In genomic region chr6:145815875-145816274, GRCh38 we compare ENCODE assay signal across 8 cellular contexts. TPM values are rescaled to one million over a fixed set of nuclear protein-coding genes. Genes with fewer than 3 reads are reported as not detected.
DNase-seq lines count a peak whose midpoint lies in the region; ATAC-seq, FAIRE-seq and TF ChIP-seq lines count a peak whose summit lies in the region.

No MANE protein-coding gene starts in this region.

- peak overlapping the region; percentile 71 for H3K4me3 ChIP-seq in brain microvascular endothelial cell (ENCODE audit: low read depth, low read length)
- no peak overlapping the region for H3K4me3 ChIP-seq in mesendoderm (ENCODE audit: low read length)

- H3K27ac ChIP-seq in CD4-positive, alpha-beta T cell (ENCODE audit: low read depth, low read length) = no peak overlapping the region
- H3K27ac ChIP-seq in brain microvascular endothelial cell (no peak overlapping the region), mesendoderm (ENCODE audit: low read depth, low read length) (no peak overlapping the region)

- no peak overlapping the region for H2AK5ac ChIP-seq in mesendoderm (ENCODE audit: low read length)

- no peaks in the 10 kb centered on the region for H3K4me1 ChIP-seq in mesendoderm (ENCODE audit: control insufficient read depth, low read depth, low read length)

- H3K9me3 ChIP-seq in CD4-positive, alpha-beta T cell (ENCODE audit: control insufficient read depth, low read length) = no peaks in the 10 kb centered on the region

- DNase-seq in CD4-positive, alpha-beta T cell = no peak
- DNase-seq in HTR-8/SVneo (ENCODE audit: insufficient read length, low spot score) (peak; percentile 5), brain microvascular endothelial cell (no peak), mesendoderm (no peak), NCI-H345 (lab: John Stamatoyannopoulos, UW) (no peak), NCI-H187 (lab: John Stamatoyannopoulos, UW) (no peak), T-helper 9 cell (no peak), GM19240 (ENCODE audit: insufficient read length, low spot score) (no peak)

- H4K8ac ChIP-seq in mesendoderm (ENCODE audit: low read depth, low read length) = no peak overlapping the region

- no peak for FAIRE-seq in HTR-8/SVneo (lab: Jason Lieb, UNC)

- H2BK5ac ChIP-seq in mesendoderm (ENCODE audit: low read length) = no peak overlapping the region

- peak overlapping the region; percentile 75 for H3K27ac Mint-ChIP-seq in CD4-positive, alpha-beta T cell

- H3K4me2 ChIP-seq in mesendoderm (ENCODE audit: low read length) = no peak overlapping the region

- no peak overlapping the region for H3K18ac ChIP-seq in mesendoderm (ENCODE audit: low read length)

- H3K36me3 ChIP-seq in brain microvascular endothelial cell (replicated peaks) (no peaks in the 10 kb centered on the region), mesendoderm (ENCODE audit: control insufficient read depth, insufficient read depth, low read length) (no peaks in the 10 kb centered on the region)

- H3K9me3 Mint-ChIP-seq in CD4-positive, alpha-beta T cell = no peaks in the 10 kb centered on the region

- no peaks in the 10 kb centered on the region for H3K27me3 ChIP-seq in CD4-positive, alpha-beta T cell (ENCODE audit: control insufficient read depth, insufficient read depth, low read length)
- H3K27me3 ChIP-seq in brain microvascular endothelial cell (replicated peaks) (no peaks in the 10 kb centered on the region), mesendoderm (ENCODE audit: insufficient read depth, low read length, poor library complexity) (no peaks in the 10 kb centered on the region)

- TF ChIP-seq CTCF in CD4-positive, alpha-beta T cell (IDR thresholded peaks at IDR 0.05) = no peak
- no peak for TF ChIP-seq CTCF in brain microvascular endothelial cell (IDR thresholded peaks at IDR 0.05; ENCODE audit: low read depth, low read length, missing control alignments)

- peak overlapping the region; percentile 98 for H3K4me3 Mint-ChIP-seq in CD4-positive, alpha-beta T cell

- CTCF ChIA-PET in CD4-positive, alpha-beta T cell (lab: Charles Lee) = no interaction called here

- no peaks in the 10 kb centered on the region for H3K79me1 ChIP-seq in mesendoderm (ENCODE audit: low read length)

- H3K56ac ChIP-seq in mesendoderm (ENCODE audit: low read length) = peak overlapping the region; percentile 98

- ATAC-seq in CD4-positive, alpha-beta T cell (ENCODE audit: poor library complexity) = no peak

- H3K4me1 Mint-ChIP-seq in CD4-positive, alpha-beta T cell (ENCODE audit: low read depth) = peaks cover 60% of the 10 kb centered on the region

- intact Hi-C loops in CD4-positive, alpha-beta T cell (cut with DNase I, micrococcal nuclease) = loop anchor here (2.0 to 10.0 kb wide), 6 partner anchors 79 to 1721 kb away; partner anchors contain the start of genes EPM2A (in 1 of the 2), SF3B5 (in 1 of the 2), SHPRH (in 1 of the 2) and STXBP5 (in 1 of the 2)

- H3K79me2 ChIP-seq in mesendoderm (ENCODE audit: control insufficient read depth, insufficient read depth, low read length) = peaks cover 14% of the 10 kb centered on the region

- peak overlapping the region; percentile 46 for H3K4ac ChIP-seq in mesendoderm (ENCODE audit: low read depth, low read length)

- WGBS in mesendoderm (ENCODE audit: extremely low coverage, insufficient coverage, low lambda C conversion rate) = no CpG with 5 or more reads among the region's 2 CpGs

- no peak overlapping the region for H4K5ac ChIP-seq in mesendoderm (ENCODE audit: low read length)

- H3K27me3 Mint-ChIP-seq in CD4-positive, alpha-beta T cell = no peaks in the 10 kb centered on the region

- H3K23ac ChIP-seq in mesendoderm (ENCODE audit: low read length) = no peak overlapping the region

- peaks cover 8% of the 10 kb centered on the region for H3K36me3 Mint-ChIP-seq in CD4-positive, alpha-beta T cell (ENCODE audit: low read depth)

- peak overlapping the region; percentile 92 for H3K9ac ChIP-seq in mesendoderm (ENCODE audit: low read length)

- in situ Hi-C loops in brain microvascular endothelial cell (cut with HindIII; ENCODE audit: low pct_ligation_motif_present, low sequenced_read_pairs) = no loop called here

- no peak overlapping the region for H2BK15ac ChIP-seq in mesendoderm (replicated peaks; ENCODE audit: low read depth)

- H2BK120ac ChIP-seq in mesendoderm (ENCODE audit: low read depth, low read length) = no peak overlapping the region

- POLR2A ChIA-PET in CD4-positive, alpha-beta T cell (lab: Charles Lee) = interaction anchor here (2.6 to 3.4 kb wide), 3 partner anchors 49 to 149 kb away, joined by 22 to 60 read pairs (median 41); partner anchors contain the start of genes EPM2A and SHPRH

RNA-seq across cellular contexts. Expression of gene FBXO30, which starts 1.3 kb away (rescaled TPM):
- 1 to 10 TPM; 1.3 to 1.4 TPM for total RNA-seq in CD4-positive, alpha-beta T cell
- polyA plus RNA-seq in mesendoderm (2013, experiment 1 of 2) = 8.4 TPM
- 8.3 TPM for polyA plus RNA-seq in mesendoderm (2013, experiment 2 of 2)
